In genomic region chr6:99364026-99364425, GRCh38 we compare ENCODE assay signal across 14 cellular contexts. TPM values are rescaled to one million over a fixed set of nuclear protein-coding genes. Genes with fewer than 3 reads are reported as not detected.
DNase-seq lines count a peak whose midpoint lies in the region; ATAC-seq and TF ChIP-seq lines count a peak whose summit lies in the region.
"Had no signal": no experiment of that assay in that cellular context is flagged by ENCODE, and none has a peak within 500 bp of the region (broad histone marks: within the 10 kb centered on the region; RNA-seq: fewer than 3 reads in every experiment).

No MANE protein-coding gene starts in this region.

- H3K4me3 ChIP-seq in right atrium auricular region = no peak overlapping the region

- no peak overlapping the region for H3K27ac Mint-ChIP-seq in naive thymus-derived CD8-positive, alpha-beta T cell
- H3K27ac Mint-ChIP-seq: stimulated activated naive B cell treated with anti-CD40 and anti-IgM and Interleukin-4, amounts not matched to agents 10 μg/mL and 1 μg/mL and 100 μg/mL, for 72 hours had no signal

- POLR2A ChIA-PET in naive thymus-derived CD8-positive, alpha-beta T cell (lab: Charles Lee) = no interaction called here

- no peaks in the 10 kb centered on the region for H3K4me1 Mint-ChIP-seq in naive thymus-derived CD8-positive, alpha-beta T cell

- H3K9me3 Mint-ChIP-seq in naive thymus-derived CD8-positive, alpha-beta T cell = no peaks in the 10 kb centered on the region
- H3K9me3 Mint-ChIP-seq: stimulated activated naive B cell treated with anti-CD40 and anti-IgM and Interleukin-4, amounts not matched to agents 10 μg/mL and 1 μg/mL and 100 μg/mL, for 72 hours had no signal

- peaks cover 0 to 5% (median 0%) of the 10 kb centered on the region in 3 donors for H3K36me3 Mint-ChIP-seq in naive thymus-derived CD8-positive, alpha-beta T cell
- H3K36me3 Mint-ChIP-seq: stimulated activated naive B cell treated with anti-CD40 and anti-IgM and Interleukin-4, amounts not matched to agents 10 μg/mL and 1 μg/mL and 100 μg/mL, for 72 hours had no signal

- no peaks in the 10 kb centered on the region for H3K9me3 ChIP-seq in right atrium auricular region
- H3K9me3 ChIP-seq: neutrophil, SK-N-SH had no signal

- no peak overlapping the region for H3K27ac ChIP-seq in right atrium auricular region
- H3K27ac ChIP-seq: C4-2B, neutrophil had no signal

- TF ChIP-seq CTCF in right atrium auricular region (IDR thresholded peaks at IDR 0.05) = no peak

- H3K27me3 ChIP-seq in right atrium auricular region = no peaks in the 10 kb centered on the region

- no peaks in the 10 kb centered on the region for H3K36me3 ChIP-seq in right atrium auricular region
- H3K36me3 ChIP-seq: neutrophil had no signal

- no peak overlapping the region for H3K4me3 Mint-ChIP-seq in naive thymus-derived CD8-positive, alpha-beta T cell
- H3K4me3 Mint-ChIP-seq: stimulated activated naive B cell treated with anti-CD40 and anti-IgM and Interleukin-4, amounts not matched to agents 10 μg/mL and 1 μg/mL and 100 μg/mL, for 72 hours had no signal

- H3K4me1 ChIP-seq in right atrium auricular region = no peaks in the 10 kb centered on the region

- DNase-seq in glomerular visceral epithelial cell (ENCODE audit: extremely low spot score) (no peak), right atrium auricular region (ENCODE audit: low spot score) (no peak)
- DNase-seq in naive thymus-derived CD8-positive, alpha-beta T cell = no peak
- DNase-seq in stimulated activated CD4-positive, alpha-beta T cell treated with anti-CD3 and anti-CD28 coated beads, Interleukin-4, amount 100 ng/mL, for 24 hours = no peak
- DNase-seq: activated CD4-positive, alpha-beta T cell treated with anti-CD3 and anti-CD28 coated beads for 48 hours; left ventricle myocardium superior; SK-N-SH; stimulated activated naive B cell treated with anti-CD40 and anti-IgM and Interleukin-4, amounts not matched to agents 10 μg/mL and 1 μg/mL and 100 μg/mL, for 72 hours had no signal

- ATAC-seq in GM18502 (IDR thresholded peaks at IDR 0.05; ENCODE audit: poor library complexity, unreplicated experiment) (peak; percentile 89), GM19328 (IDR thresholded peaks at IDR 0.05; ENCODE audit: unreplicated experiment) (peak; percentile 72), HG02759 (IDR thresholded peaks at IDR 0.05; ENCODE audit: unreplicated experiment) (peak; percentile 93), HG03442 (IDR thresholded peaks at IDR 0.05; ENCODE audit: unreplicated experiment) (peak; percentile 98)
- no peak for ATAC-seq in naive thymus-derived CD8-positive, alpha-beta T cell
- ATAC-seq: left ventricle myocardium superior; stimulated activated naive B cell treated with anti-CD40 and anti-IgM and Interleukin-4, amounts not matched to agents 10 μg/mL and 1 μg/mL and 100 μg/mL, for 72 hours had no signal

- peaks cover 0 to 17% (median 16%) of the 10 kb centered on the region in 5 donors for H3K27me3 Mint-ChIP-seq in naive thymus-derived CD8-positive, alpha-beta T cell

RNA-seq across cellular contexts. Expression of gene FAXC, which starts 14.6 kb away (rescaled TPM):
- not detected for total RNA-seq in naive thymus-derived CD8-positive, alpha-beta T cell
- polyA plus RNA-seq in naive thymus-derived CD8-positive, alpha-beta T cell = not detected
- total RNA-seq in right atrium auricular region = under 1 TPM in 1 of 2 donors, not detected in 1; 0.16 TPM
- total RNA-seq: left ventricle myocardium superior had no signal

RNA-seq across cellular contexts. Expression of gene COQ3, which starts 30.0 kb away (rescaled TPM):
- 1 to 10 TPM; 4.0 to 4.8 TPM for total RNA-seq in naive thymus-derived CD8-positive, alpha-beta T cell
- 10 to 100 TPM in 1 of 3 donors, 1 to 10 TPM in 2; 6.3 to 12.0 (median 7.7) TPM for polyA plus RNA-seq in naive thymus-derived CD8-positive, alpha-beta T cell
- 10 to 100 TPM in 1 of 2 donors, 1 to 10 TPM in 1; 8.8 to 15.1 TPM for total RNA-seq in right atrium auricular region

Comparison
In these comparisons a context has a peak if more than half of its experiments do, and no peak if none do; other contexts are left out.
1. ATAC-seq: peak in GM18502 (single experiment), GM19328 (single experiment), HG02759 (single experiment) and HG03442 (single experiment); none in naive thymus-derived CD8-positive, alpha-beta T cell (0 of 2).